Comparison of ENCODE assay signal across 20 cellular contexts in genomic region chr11:43493431-43493830, GRCh38.
"Had no signal": no experiment of that assay in that cellular context is flagged by ENCODE, and none has a peak within 500 bp of the region (broad histone marks: within the 10 kb centered on the region; RNA-seq: fewer than 3 reads in every experiment).

No MANE protein-coding gene starts in this region.

- ATAC-seq: HepG2 had no signal

- H3K4me1 ChIP-seq: SJSA1 had no signal

- H3K9me3 ChIP-seq: MG63, SJSA1 had no signal

- H3K27me3 ChIP-seq: MG63, SJSA1 had no signal

- H3K4me3 ChIP-seq: MG63, SJSA1, SK-N-MC had no signal

- FAIRE-seq: HepG2, RCC 7860 had no signal

- DNase-seq: IMR-90, Karpas-422, KG1, MG63, NCI-H1092 treated with DMSO at 0.1 percent for 48 hours, NCI-H1436, NCI-H187, NCI-H2029, NCI-H2081 treated with DMSO at 0.1 percent for 48 hours, NCI-H2227 treated with DMSO at 0.1 percent for 48 hours, NCI-H524 treated with DMSO at 0.1 percent for 48 hours, NCI-H69, NCI-H774, Right ventricle myocardium superior, RPMI8226, SIG-M5 had no signal

- H3K27ac ChIP-seq: SJSA1, SK-N-MC had no signal
